In genomic region chr16:74302341-74302740, GRCh38 we compare ENCODE assay signal across 8 cellular contexts.
"Had no signal": no experiment of that assay in that cellular context is flagged by ENCODE, and none has a peak within 500 bp of the region (broad histone marks: within the 10 kb centered on the region; RNA-seq: fewer than 3 reads in every experiment).

No MANE protein-coding gene starts in this region.

- H3K4me3 ChIP-seq: GM23248, HAP-1, K562 had no signal

- H3K27ac ChIP-seq: GM23248, HL-60 had no signal

- FAIRE-seq: K562 had no signal

- H2AFZ ChIP-seq: GM23248 had no signal

- DNase-seq: GM23248, GOT3, H7, IMR-90 had no signal

- ATAC-seq: HCT116, K562 had no signal

- H3K9ac ChIP-seq: GM23248 had no signal

- H3K9me3 ChIP-seq: HAP-1 had no signal
